In the genomic region with DNA sequence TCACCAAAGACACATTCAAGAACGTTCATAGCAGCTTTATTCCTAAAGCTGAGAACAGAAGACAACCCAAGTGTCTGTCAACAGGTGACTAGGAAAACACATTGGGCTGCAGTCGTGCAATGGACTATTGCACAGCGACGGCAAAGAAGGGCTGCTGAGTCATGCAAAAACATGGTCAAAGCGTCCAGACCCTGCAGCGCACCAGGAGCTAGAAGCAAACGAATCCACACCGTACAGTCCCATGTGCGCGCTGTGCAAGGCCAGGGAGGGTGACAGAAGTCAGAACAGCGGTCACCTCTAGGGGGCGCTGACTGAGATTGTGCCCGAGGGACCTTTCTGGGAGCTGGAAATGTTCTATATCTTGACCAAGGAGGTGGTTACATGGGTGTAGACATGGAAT, we compare ENCODE assay signal across 11 cellular contexts.
DNase-seq lines count a peak whose midpoint lies in the region; ATAC-seq, FAIRE-seq and TF ChIP-seq lines count a peak whose summit lies in the region.
"Had no signal": no experiment of that assay in that cellular context is flagged by ENCODE, and none has a peak within 500 bp of the region (broad histone marks: within the 10 kb centered on the region; RNA-seq: fewer than 3 reads in every experiment).

No MANE protein-coding gene starts in this region.

- no peak overlapping the region for H3K14ac ChIP-seq in trophoblast cell (ENCODE audit: low read length)

- H3K36me3 ChIP-seq in DOHH2 (ENCODE audit: control insufficient read depth, low read length) = no peaks in the 10 kb centered on the region
- no peaks in the 10 kb centered on the region for H3K36me3 ChIP-seq in trophoblast cell (ENCODE audit: control insufficient read depth in 1 of 2, insufficient read depth in 2 of 2, low read length in 2 of 2)
- H3K36me3 ChIP-seq in pancreas = no peaks in the 10 kb centered on the region
- H3K36me3 ChIP-seq: cardiac muscle cell, neutrophil had no signal

- TF ChIP-seq CTCF in DOHH2 (IDR thresholded peaks at IDR 0.05; ENCODE audit: low read depth, low read length, poor library complexity, severe bottlenecking) (peak; percentile 84), pancreas (IDR thresholded peaks at IDR 0.05) (peak in 1 of 4 donors; percentile 8)

- H2BK5ac ChIP-seq in trophoblast cell (ENCODE audit: low read depth, low read length, poor library complexity) = no peak overlapping the region

- ATAC-seq in pancreas (no peak), HG03432 (IDR thresholded peaks at IDR 0.05; ENCODE audit: unreplicated experiment) (no peak)

- H2BK12ac ChIP-seq in trophoblast cell (ENCODE audit: low read length) = no peak overlapping the region

- H4K91ac ChIP-seq in trophoblast cell (ENCODE audit: low read depth, low read length) = no peak overlapping the region

- no peak overlapping the region for H3K18ac ChIP-seq in trophoblast cell (ENCODE audit: low read length)

- H3K9ac ChIP-seq in trophoblast cell (ENCODE audit: low read length) = no peak overlapping the region

- no peaks in the 10 kb centered on the region for H3K79me2 ChIP-seq in DOHH2 (ENCODE audit: control insufficient read depth, low read length)
- no peaks in the 10 kb centered on the region for H3K79me2 ChIP-seq in trophoblast cell (ENCODE audit: control insufficient read depth, insufficient read depth, low read length, poor library complexity)

- FAIRE-seq in pancreas (lab: Jason Lieb, UNC) = no peak

- DNase-seq in HuH-7.5 (ENCODE audit: low spot score) = peak; percentile 25
- DNase-seq in activated T-cell treated with anti-CD3 and anti-CD28 coated beads for 48 hours (ENCODE audit: low read depth) = peak; percentile 18
- DNase-seq in trophoblast cell = no peak
- DNase-seq in Ammon's horn (ENCODE audit: low spot score) = no peak
- no peak for DNase-seq in pancreas
- DNase-seq in GM19240 (ENCODE audit: insufficient read length, low spot score) = no peak
- DNase-seq: NCI-H510A had no signal

- H3K27me3 ChIP-seq in DOHH2 (ENCODE audit: control insufficient read depth, low read length) = no peaks in the 10 kb centered on the region; the same call in 1 of the 2 replicates
- H3K27me3 ChIP-seq in trophoblast cell (ENCODE audit: insufficient read depth, low read length) = no peaks in the 10 kb centered on the region
- H3K27me3 ChIP-seq in pancreas = no peaks in the 10 kb centered on the region
- H3K27me3 ChIP-seq: cardiac muscle cell, neutrophil had no signal

- no peaks in the 10 kb centered on the region for H3K79me1 ChIP-seq in trophoblast cell (ENCODE audit: low read length)

- H3K4me1 ChIP-seq in DOHH2 (ENCODE audit: control insufficient read depth, low read length) (no peaks in the 10 kb centered on the region), trophoblast cell (ENCODE audit: control insufficient read depth in 1 of 2, insufficient read depth in 2 of 2, low read length in 2 of 2) (peaks cover 0 to 2% of the 10 kb centered on the region in 2 experiments), pancreas (no peaks in the 10 kb centered on the region)

- no peak overlapping the region for H4K12ac ChIP-seq in trophoblast cell (ENCODE audit: low read depth, low read length)

- H4K8ac ChIP-seq in trophoblast cell (ENCODE audit: low read depth, low read length) = no peak overlapping the region

- no peak overlapping the region for H3K4ac ChIP-seq in trophoblast cell (ENCODE audit: low read depth, low read length)

- H3F3A ChIP-seq in DOHH2 (ENCODE audit: control insufficient read depth, insufficient read depth) = no peaks in the 10 kb centered on the region

- WGBS in trophoblast cell (ENCODE audit: extremely low coverage, insufficient coverage, insufficient read length) = no CpG with 5 or more reads among the region's 13 CpGs
- WGBS in pancreas, 2 donors = 57 to 64% methylated on average over 13 of the region's 13 CpGs

- H2AK5ac ChIP-seq in trophoblast cell (ENCODE audit: low read length) = no peak overlapping the region

- H3K4me3 ChIP-seq in DOHH2 (ENCODE audit: low read length) (no peak overlapping the region), trophoblast cell (ENCODE audit: low read depth, low read length) (no peak overlapping the region), pancreas (no peak overlapping the region)
- H3K4me3 ChIP-seq: cardiac muscle cell had no signal

- peak overlapping the region; percentile 30 for H3K23ac ChIP-seq in trophoblast cell (ENCODE audit: low read length)

- no peaks in the 10 kb centered on the region for H3K9me3 ChIP-seq in DOHH2 (ENCODE audit: control insufficient read depth, insufficient read depth, low read length)
- H3K9me3 ChIP-seq in trophoblast cell (ENCODE audit: insufficient read depth, low read depth, low read length) = no peaks in the 10 kb centered on the region
- no peaks in the 10 kb centered on the region for H3K9me3 ChIP-seq in pancreas
- H3K9me3 ChIP-seq: neutrophil had no signal

- H4K20me1 ChIP-seq in DOHH2 (ENCODE audit: control insufficient read depth, insufficient read depth, low read depth, low read length) = no peaks in the 10 kb centered on the region

- intact Hi-C loops in pancreas (cut with DNase I) = no loop called here

- H3K4me2 ChIP-seq in DOHH2 (ENCODE audit: low read length) (no peak overlapping the region), trophoblast cell (ENCODE audit: low read length) (no peak overlapping the region)

- H3K9me2 ChIP-seq in DOHH2 (replicated peaks; ENCODE audit: control insufficient read depth, low read length) = no peaks in the 10 kb centered on the region

- no peak overlapping the region for H2BK120ac ChIP-seq in trophoblast cell (ENCODE audit: insufficient read depth, low read length, poor library complexity)

- no peak overlapping the region for H2AFZ ChIP-seq in trophoblast cell (ENCODE audit: insufficient read depth, low read length, poor library complexity)

- no peak overlapping the region for H3K27ac ChIP-seq in DOHH2 (ENCODE audit: low read depth, low read length)
- H3K27ac ChIP-seq in trophoblast cell (ENCODE audit: low read depth, low read length) = no peak overlapping the region
- H3K27ac ChIP-seq in pancreas = no peak overlapping the region
- H3K27ac ChIP-seq: cardiac muscle cell, neutrophil had no signal

Comparison
In these comparisons a context has a peak if more than half of its experiments do, and no peak if none do; other contexts are left out.
1. DNase-seq: peak in HuH-7.5 (single experiment) and activated T-cell treated with anti-CD3 and anti-CD28 coated beads for 48 hours (single experiment); none in trophoblast cell (0 of 2), Ammon's horn (single experiment), pancreas (0 of 6) and GM19240 (single experiment).